Comparison of ENCODE assay signal across 8 cellular contexts in genomic region chr9:34380511-34381315, GRCh38. TPM values are rescaled to one million over a fixed set of nuclear protein-coding genes. Genes with fewer than 3 reads are reported as not detected.
DNase-seq lines count a peak whose midpoint lies in the region; ATAC-seq and TF ChIP-seq lines count a peak whose summit lies in the region.

No MANE protein-coding gene starts in this region.

- H3K4me1 ChIP-seq in HUES64 (ENCODE audit: insufficient read depth, low read length) (peaks cover 6% of the 10 kb centered on the region; the same call in 1 of the 2 replicates), RWPE2 (ENCODE audit: insufficient read depth, poor library complexity, severe bottlenecking) (peaks cover 7% of the 10 kb centered on the region)

- H3K27ac Mint-ChIP-seq in nephron, result no peak overlapping the region

- H3K9ac ChIP-seq in HUES64 (ENCODE audit: low read depth, low read length), result no peak overlapping the region

- no peaks in the 10 kb centered on the region for H3K9me3 Mint-ChIP-seq in nephron

- H3K36me3 Mint-ChIP-seq in nephron (ENCODE audit: low read depth), result no peaks in the 10 kb centered on the region

- peaks cover 6% of the 10 kb centered on the region for H3K4me1 Mint-ChIP-seq in nephron

- H3K36me3 ChIP-seq in HUES64 (ENCODE audit: insufficient read depth, low read length) (no peaks in the 10 kb centered on the region), RWPE2 (ENCODE audit: low read depth) (no peaks in the 10 kb centered on the region)

- H3K27me3 Mint-ChIP-seq in nephron (ENCODE audit: low read depth), result peaks cover 66% of the 10 kb centered on the region

- peak overlapping the region; percentile 64 for H3K4me3 ChIP-seq in HUES64 (ENCODE audit: low read length)
- peak overlapping the region; percentile 26 for H3K4me3 ChIP-seq in RWPE2 (ENCODE audit: severe bottlenecking)
- peak overlapping the region; percentile 59 for H3K4me3 ChIP-seq in fibroblast of villous mesenchyme (ENCODE audit: low read depth, low read length)

- in situ Hi-C loops in GM13977 (cut with MboI; ENCODE audit: low pct_unique_long_range_greater_than_20kb, low sequenced_read_pairs, unreplicated experiment), result no loop called here

- DNase-seq in GM13977 (ENCODE audit: low spot score) (peak; percentile 95), RWPE2 (ENCODE audit: low spot score) (no peak), activated gamma-delta T cell (lab: John Stamatoyannopoulos, UW) (peak; percentile 66), fibroblast of villous mesenchyme (ENCODE audit: low read depth) (peak; percentile 75), DMS114 treated with DMSO at 0.1 percent for 48 hours (lab: John Stamatoyannopoulos, UW; ENCODE audit: unreplicated experiment) (no peak)
- peak; percentile 79 for DNase-seq in stimulated activated naive CD8-positive, alpha-beta T cell treated with anti-CD3 and anti-CD28 coated beads, Interleukin-15, Interleukin-2, amounts not matched to agents 100 U/mL and 50 U/mL, for 24 hours

- peak overlapping the region; percentile 72 to 81 (median 80) for H3K4me3 Mint-ChIP-seq in nephron

- ATAC-seq in RWPE2 (ENCODE audit: low read depth), result peak; percentile 37
- ATAC-seq in stimulated activated naive CD8-positive, alpha-beta T cell treated with anti-CD3 and anti-CD28 coated beads, Interleukin-15, Interleukin-2, amounts not matched to agents 100 U/mL and 50 U/mL, for 24 hours, result peak; percentile 44

- WGBS in HUES64, result 2% methylated on average over 59 of the region's 59 CpGs

- H3K27ac ChIP-seq in HUES64 (ENCODE audit: low read depth, low read length) (no peak overlapping the region), RWPE2 (ENCODE audit: poor library complexity, severe bottlenecking) (no peak overlapping the region)

- TF ChIP-seq CTCF in GM13977 (IDR thresholded peaks at IDR 0.05; ENCODE audit: extremely low read depth, insufficient read depth, missing control alignments), result no peak
- no peak for TF ChIP-seq CTCF in RWPE2 (IDR thresholded peaks at IDR 0.05; ENCODE audit: poor library complexity, severe bottlenecking)
- TF ChIP-seq CTCF in fibroblast of villous mesenchyme (IDR thresholded peaks at IDR 0.05; ENCODE audit: insufficient read depth, low read depth, low read length), result no peak
- TF ChIP-seq CTCF in nephron (IDR thresholded peaks at IDR 0.05; ENCODE audit: unreplicated experiment in 3 of 3), result no peak

- peaks cover 71% of the 10 kb centered on the region for H3K27me3 ChIP-seq in HUES64 (ENCODE audit: insufficient read depth, low read length)
- no peaks in the 10 kb centered on the region for H3K27me3 ChIP-seq in RWPE2 (ENCODE audit: insufficient read depth, poor library complexity, severe bottlenecking)

- H3K9me3 ChIP-seq in HUES64 (ENCODE audit: insufficient read depth, low read depth, low read length), result no peaks in the 10 kb centered on the region
- H3K9me3 ChIP-seq in RWPE2 (ENCODE audit: severe bottlenecking), result no peaks in the 10 kb centered on the region

RNA-seq across cellular contexts. Expression of gene MYORG, which starts 4.0 kb away (rescaled TPM):
- polyA plus RNA-seq in HUES64 (2013, experiment 1 of 2), result 5.0 TPM
- 6.5 TPM for polyA plus RNA-seq in HUES64 (2013, experiment 2 of 2)
- 0.64 and 1.3 TPM in 2 replicates for total RNA-seq in fibroblast of villous mesenchyme

RNA-seq across cellular contexts. Expression of gene NUDT2, which starts 51.3 kb away (rescaled TPM):
- polyA plus RNA-seq in HUES64 (2013, experiment 1 of 2), result 11.3 TPM
- polyA plus RNA-seq in HUES64 (2013, experiment 2 of 2), result 17.9 TPM
- 21.6 and 30.2 TPM in 2 replicates for total RNA-seq in fibroblast of villous mesenchyme

RNA-seq across cellular contexts. Expression of gene KIF24, which starts 51.6 kb away (rescaled TPM):
- polyA plus RNA-seq in HUES64 (2013, experiment 1 of 2), result 4.6 TPM
- polyA plus RNA-seq in HUES64 (2013, experiment 2 of 2), result 4.6 TPM
- total RNA-seq in fibroblast of villous mesenchyme, result 2.6 and 3.5 TPM in 2 replicates

Comparison
In these comparisons a context has a peak if more than half of its experiments do, and no peak if none do; other contexts are left out.
1. DNase-seq: peak in GM13977 (single experiment), activated gamma-delta T cell (single experiment), fibroblast of villous mesenchyme (single experiment) and stimulated activated naive CD8-positive, alpha-beta T cell treated with anti-CD3 and anti-CD28 coated beads, Interleukin-15, Interleukin-2, amounts not matched to agents 100 U/mL and 50 U/mL, for 24 hours (single experiment); none in RWPE2 (single experiment) and DMS114 treated with DMSO at 0.1 percent for 48 hours (single experiment).
2. Peak in every context shown above with its lines, with median percentiles within 50 percentile points of each other: H3K4me3 ChIP-seq.